9 cellular contexts compared by ENCODE assay signal in the genomic region with DNA sequence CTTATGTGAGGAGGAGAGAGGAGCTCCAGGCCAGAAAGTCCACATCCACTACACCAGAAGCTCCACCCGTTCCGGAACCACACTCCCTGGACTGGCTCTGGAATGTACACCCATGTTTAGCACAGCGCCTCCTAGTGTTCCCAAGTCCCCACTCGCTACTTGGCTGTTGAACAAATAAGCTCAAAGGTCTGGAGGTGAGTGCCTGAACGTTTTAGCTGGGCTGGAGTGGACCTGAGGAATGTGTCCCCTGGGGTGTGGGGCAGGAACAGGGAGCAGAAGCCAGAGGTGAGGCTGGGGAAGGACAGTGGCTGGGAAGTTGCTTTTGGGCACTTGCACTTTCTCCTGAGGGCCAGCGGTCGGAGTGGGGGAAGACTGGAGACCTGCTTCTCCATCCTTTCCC.
DNase-seq lines count a peak whose midpoint lies in the region; ATAC-seq and TF ChIP-seq lines count a peak whose summit lies in the region.
"Had no signal": no experiment of that assay in that cellular context is flagged by ENCODE, and none has a peak within 500 bp of the region (broad histone marks: within the 10 kb centered on the region; RNA-seq: fewer than 3 reads in every experiment).

No MANE protein-coding gene starts in this region.

- H3K27ac ChIP-seq in iPS DF 6.9 (ENCODE audit: low read length) = no peak overlapping the region
- H3K27ac ChIP-seq in testis = no peak overlapping the region

- H3K4me3 ChIP-seq in iPS DF 6.9 (ENCODE audit: low read length) (no peak overlapping the region), testis (no peak overlapping the region)

- intact Hi-C loops in activated CD4-positive, alpha-beta memory T cell treated with anti-CD3 and anti-CD28 coated beads for 36 hours (cut with micrococcal nuclease) = loop anchor here (1.0 to 2.0 kb wide), 4 partner anchors 186 to 391 kb away; a partner anchor contains a TSS
- intact Hi-C loops in testis (cut with DNase I; ENCODE audit: low total_unique reads) = loop anchor here (5.0 kb wide), 1 partner anchor 143 kb away; no protein-coding TSS in a partner anchor

- no peaks in the 10 kb centered on the region for H3K27me3 Mint-ChIP-seq in activated CD4-positive, alpha-beta memory T cell treated with anti-CD3 and anti-CD28 coated beads for 36 hours
- H3K27me3 Mint-ChIP-seq: activated naive CD8-positive, alpha-beta T cell had no signal

- H3K27me3 ChIP-seq in iPS DF 6.9 (ENCODE audit: control insufficient read depth, insufficient read depth, low read length) (no peaks in the 10 kb centered on the region), testis (no peaks in the 10 kb centered on the region)

- no peak for ATAC-seq in HG02642 (IDR thresholded peaks at IDR 0.05; ENCODE audit: poor library complexity, unreplicated experiment)

- no peaks in the 10 kb centered on the region for H3K36me3 ChIP-seq in iPS DF 6.9 (ENCODE audit: control insufficient read depth, insufficient read depth, low read length)
- no peaks in the 10 kb centered on the region for H3K36me3 ChIP-seq in testis (ENCODE audit: low read depth, missing control alignments)

- TF ChIP-seq CTCF in AG09319 (IDR thresholded peaks at IDR 0.05; ENCODE audit: low read depth, low read length) = peak; percentile 41
- peak; percentile 54 for TF ChIP-seq CTCF in GM13977 (IDR thresholded peaks at IDR 0.05; ENCODE audit: extremely low read depth, insufficient read depth, missing control alignments)
- no peak for TF ChIP-seq CTCF in testis (IDR thresholded peaks at IDR 0.05)

- H3K36me3 Mint-ChIP-seq in activated CD4-positive, alpha-beta memory T cell treated with anti-CD3 and anti-CD28 coated beads for 36 hours = no peaks in the 10 kb centered on the region
- H3K36me3 Mint-ChIP-seq: activated naive CD8-positive, alpha-beta T cell had no signal

- H3K4me3 Mint-ChIP-seq in activated CD4-positive, alpha-beta memory T cell treated with anti-CD3 and anti-CD28 coated beads for 36 hours = no peak overlapping the region
- H3K4me3 Mint-ChIP-seq: activated naive CD8-positive, alpha-beta T cell had no signal

- in situ Hi-C loops in GM13977 (cut with MboI; ENCODE audit: low pct_unique_long_range_greater_than_20kb, low sequenced_read_pairs, unreplicated experiment) = loop anchor here (5.0 kb wide), 1 partner anchor 378 kb away; no protein-coding TSS in a partner anchor

- H3K4me1 Mint-ChIP-seq in activated CD4-positive, alpha-beta memory T cell treated with anti-CD3 and anti-CD28 coated beads for 36 hours (ENCODE audit: low read depth) = no peaks in the 10 kb centered on the region

- H3K27ac Mint-ChIP-seq in activated CD4-positive, alpha-beta memory T cell treated with anti-CD3 and anti-CD28 coated beads for 36 hours = no peak overlapping the region
- H3K27ac Mint-ChIP-seq: activated naive CD8-positive, alpha-beta T cell had no signal

- DNase-seq in AG09319 (ENCODE audit: extremely low read depth, low read depth) = no peak
- no peak for DNase-seq in GM13977 (ENCODE audit: low spot score)
- peak; percentile 31 for DNase-seq in activated CD4-positive, alpha-beta memory T cell treated with anti-CD3 and anti-CD28 coated beads for 36 hours
- DNase-seq in iPS DF 6.9 (ENCODE audit: low read depth, low spot score) = peak; percentile 45
- DNase-seq in testis = peak; percentile 55
- DNase-seq in NCI-H128 (lab: John Stamatoyannopoulos, UW; ENCODE audit: unreplicated experiment) = no peak
- DNase-seq in GOT3 (lab: John Stamatoyannopoulos, UW) = no peak

- CTCF ChIA-PET in activated CD4-positive, alpha-beta memory T cell treated with anti-CD3 and anti-CD28 coated beads for 36 hours (lab: Charles Lee) = interaction anchor here (0.6 to 4.7 kb wide), 43 partner anchors 8 to 669 kb away, joined by 3 to 46 read pairs (median 3); a partner anchor contains a TSS

- POLR2A ChIA-PET in activated CD4-positive, alpha-beta memory T cell treated with anti-CD3 and anti-CD28 coated beads for 36 hours (lab: Charles Lee) = interaction anchor here (0.5 kb wide), 1 partner anchor 740 kb away, joined by 3 read pairs; no protein-coding TSS in a partner anchor

- H3K9me3 ChIP-seq in iPS DF 6.9 (ENCODE audit: control insufficient read depth, insufficient read depth, low read length) = no peaks in the 10 kb centered on the region
- no peaks in the 10 kb centered on the region for H3K9me3 ChIP-seq in testis

- H3K4me1 ChIP-seq in iPS DF 6.9 (ENCODE audit: control insufficient read depth, insufficient read depth, low read length) = no peaks in the 10 kb centered on the region
- no peaks in the 10 kb centered on the region for H3K4me1 ChIP-seq in testis

- no CpG with 5 or more reads among the region's 7 CpGs for WGBS in iPS DF 6.9 (ENCODE audit: insufficient coverage, insufficient read length)
- 66% methylated on average over 5 to 7 of the region's 7 CpGs for WGBS in testis, 2 donors

- TF ChIP-seq POLR2A in testis (IDR thresholded peaks at IDR 0.05) = no peak

- no peaks in the 10 kb centered on the region for H3K9me3 Mint-ChIP-seq in activated CD4-positive, alpha-beta memory T cell treated with anti-CD3 and anti-CD28 coated beads for 36 hours

Comparison
In these comparisons a context has a peak if more than half of its experiments do, and no peak if none do; other contexts are left out.
1. DNase-seq: peak in activated CD4-positive, alpha-beta memory T cell treated with anti-CD3 and anti-CD28 coated beads for 36 hours (single experiment), iPS DF 6.9 (single experiment) and testis (single experiment); none in AG09319 (single experiment), GM13977 (single experiment), NCI-H128 (single experiment) and GOT3 (single experiment).
2. CTCF ChIP-seq: peak in AG09319 (single experiment) and GM13977 (single experiment); none in testis (0 of 3).